In genomic region chr1:109773203-109773899, GRCh38 we compare ENCODE assay signal across 9 cellular contexts. TPM values are rescaled to one million over a fixed set of nuclear protein-coding genes. Genes with fewer than 3 reads are reported as not detected.
DNase-seq lines count a peak whose midpoint lies in the region; ATAC-seq and TF ChIP-seq lines count a peak whose summit lies in the region.
"Had no signal": no experiment of that assay in that cellular context is flagged by ENCODE, and none has a peak within 500 bp of the region (broad histone marks: within the 10 kb centered on the region; RNA-seq: fewer than 3 reads in every experiment).

No MANE protein-coding gene starts in this region.

- ATAC-seq in GM21423 (IDR thresholded peaks at IDR 0.05; ENCODE audit: unreplicated experiment) = peak; percentile 73

- no peaks in the 10 kb centered on the region for H3K27me3 ChIP-seq in osteoblast (ENCODE audit: insufficient read depth, low read length)
- no peaks in the 10 kb centered on the region for H3K27me3 ChIP-seq in transverse colon

- TF ChIP-seq CTCF in fibroblast of villous mesenchyme (IDR thresholded peaks at IDR 0.05; ENCODE audit: insufficient read depth, low read depth, low read length) (peak; percentile 95), osteoblast (IDR thresholded peaks at IDR 0.05; ENCODE audit: extremely low read depth, low read depth, low read length) (peak; percentile 96), transverse colon (IDR thresholded peaks at IDR 0.05) (peak; percentile 79 to 93 (median 84))

- H3K79me2 ChIP-seq in osteoblast (ENCODE audit: insufficient read depth, low read length) = no peaks in the 10 kb centered on the region

- intact Hi-C loops in transverse colon (cut with DNase I; ENCODE audit: low total_unique reads) = loop anchor here (1.0 to 5.0 kb wide), 3 partner anchors 25 to 233 kb away; no protein-coding TSS in a partner anchor

- 46% methylated on average over 17 of the region's 17 CpGs; no CpG with 5 or more reads in 1 of the 2 donors for WGBS in transverse colon (ENCODE audit: low coverage in 1 of 2), 2 donors

- H3K36me3 ChIP-seq in osteoblast (ENCODE audit: insufficient read depth, low read length) (no peaks in the 10 kb centered on the region), transverse colon (no peaks in the 10 kb centered on the region)

- in situ Hi-C loops in Caki2 (cut with HindIII; ENCODE audit: low pct_unique_long_range_greater_than_20kb, low sequenced_read_pairs) = no loop called here
- in situ Hi-C loops in transverse colon (cut with MboI; ENCODE audit: low pct_ligation_motif_present in 1 of 4, low pct_unique_long_range_greater_than_20kb in 1 of 4, low sequenced_read_pairs in 3 of 4) = loop anchor here (5.0 to 10.0 kb wide), 5 partner anchors 119 to 229 kb away; partner anchors contain the start of genes GNAI3 (in 4 of the 4) and GSTM4 (in 1 of the 4)

- no peak overlapping the region for H3K4me2 ChIP-seq in osteoblast (ENCODE audit: insufficient read depth, low read length)

- DNase-seq in Caki2 (ENCODE audit: low read depth) = peak; percentile 64
- DNase-seq in LoVo (ENCODE audit: low spot score) = peak; percentile 84
- DNase-seq in RKO (ENCODE audit: low spot score) = peak; percentile 85
- DNase-seq in activated T-helper 1 cell treated with anti-CD3 and anti-CD28 coated beads, Interleukin-2, amount 50 U/mL, for 16 hours (ENCODE audit: low read depth in 1 of 2, low spot score in 1 of 2) = peak; percentile 32 to 41
- DNase-seq in fibroblast of villous mesenchyme (ENCODE audit: low read depth) = peak; percentile 91
- DNase-seq in osteoblast (ENCODE audit: insufficient read length, low spot score, missing footprints) = peak; percentile 98
- DNase-seq in transverse colon = peak; percentile 87

- no peaks in the 10 kb centered on the region for H4K20me1 ChIP-seq in osteoblast (ENCODE audit: insufficient read depth, low read length)

- TF ChIP-seq EP300 in transverse colon (IDR thresholded peaks at IDR 0.05; ENCODE audit: low read depth) = no peak

- peaks cover 11% of the 10 kb centered on the region for H3K4me1 ChIP-seq in osteoblast (ENCODE audit: insufficient read depth, low read length)
- peaks cover 0 to 7% (median 4%) of the 10 kb centered on the region in 4 donors for H3K4me1 ChIP-seq in transverse colon

- no peak overlapping the region for H3K4me3 ChIP-seq in fibroblast of villous mesenchyme (ENCODE audit: low read depth, low read length)
- H3K4me3 ChIP-seq in osteoblast (ENCODE audit: insufficient read depth, low read length) = no peak overlapping the region
- H3K4me3 ChIP-seq in transverse colon = no peak overlapping the region

- peak overlapping the region; percentile 68 for H2AFZ ChIP-seq in osteoblast (ENCODE audit: low read length)

- H3K9me3 ChIP-seq in osteoblast (ENCODE audit: low read depth, low read length) = no peaks in the 10 kb centered on the region
- H3K9me3 ChIP-seq in transverse colon = no peaks in the 10 kb centered on the region

- TF ChIP-seq POLR2A in transverse colon (IDR thresholded peaks at IDR 0.05) = no peak

- H3K27ac ChIP-seq in osteoblast (ENCODE audit: low read depth, low read length) (no peak overlapping the region), transverse colon (no peak overlapping the region)

RNA-seq across cellular contexts. Expression of gene EPS8L3, which starts 9.6 kb away (rescaled TPM):
- total RNA-seq in Caki2 (2014; rRNA removed; shearing (Covaris generic); ENCODE audit: low replicate concordance) = not detected in 2 replicates
- not detected in 2 replicates for total RNA-seq in fibroblast of villous mesenchyme
- total RNA-seq in osteoblast = not detected in 2 replicates
- 100 to 1,000 TPM; 228 to 468 (median 363) TPM for total RNA-seq in transverse colon
- total RNA-seq: activated CD8-positive, alpha-beta memory T cell treated with anti-CD3 and anti-CD28 coated beads for 36 hours had no signal

RNA-seq across cellular contexts. Expression of gene GSTM3, which starts 32.5 kb away (rescaled TPM):
- total RNA-seq in Caki2 (2014; rRNA removed; shearing (Covaris generic); ENCODE audit: low replicate concordance) = 90.4 and 119 TPM in 2 replicates
- 84.7 and 104 TPM in 2 replicates for total RNA-seq in fibroblast of villous mesenchyme
- total RNA-seq in osteoblast = 49.9 and 50.1 TPM in 2 replicates
- 10 to 100 TPM in 3 of 4 donors, 1 to 10 TPM in 1; 8.2 to 34.1 (median 24.3) TPM for total RNA-seq in transverse colon

Comparison
In these comparisons a context has a peak if more than half of its experiments do, and no peak if none do; other contexts are left out.
1. DNase-seq: peak in every context shown above with its lines; median percentile 98 in osteoblast; 91 in fibroblast of villous mesenchyme; 87 in transverse colon; 85 in RKO; 84 in LoVo; 64 in Caki2; 36 in activated T-helper 1 cell treated with anti-CD3 and anti-CD28 coated beads, Interleukin-2, amount 50 U/mL, for 16 hours.
2. RNA of gene EPS8L3, which starts 9.6 kb away (total RNA-seq): 228 to 468 TPM in transverse colon; not detected in Caki2, not detected in fibroblast of villous mesenchyme and not detected in osteoblast; every median in the first group is over 100 times any median in the second.
3. Peak in every context shown above with its lines, with median percentiles within 50 percentile points of each other: CTCF ChIP-seq.